18 cellular contexts compared by ENCODE assay signal in genomic region chr2:224947566-224947965, GRCh38.
DNase-seq lines count a peak whose midpoint lies in the region; ATAC-seq, FAIRE-seq and TF ChIP-seq lines count a peak whose summit lies in the region.
"Had no signal": no experiment of that assay in that cellular context is flagged by ENCODE, and none has a peak within 500 bp of the region (broad histone marks: within the 10 kb centered on the region; RNA-seq: fewer than 3 reads in every experiment).

No MANE protein-coding gene starts in this region.

- H3K27me3 Mint-ChIP-seq in activated CD4-positive, alpha-beta T cell treated with anti-CD3 and anti-CD28 coated beads for 36 hours: no peaks in the 10 kb centered on the region
- no peaks in the 10 kb centered on the region for H3K27me3 Mint-ChIP-seq in osteocyte (ENCODE audit: unreplicated experiment)

- CTCF ChIA-PET in activated CD4-positive, alpha-beta T cell treated with anti-CD3 and anti-CD28 coated beads for 36 hours (lab: Charles Lee): interaction anchor here (0.6 to 2.1 kb wide), 3 partner anchors 14 to 78 kb away, joined by 3 to 5 read pairs (median 3); no protein-coding TSS in a partner anchor
- CTCF ChIA-PET in GM12878 (lab: Yijun Ruan, JAX): interaction anchor here (1.0 to 4.7 kb wide), 6 partner anchors 9 to 55 kb away, joined by 3 to 15 read pairs (median 6); no protein-coding TSS in a partner anchor

- no peak overlapping the region; the same call in 1 of the 2 replicates for H3K9ac ChIP-seq in OCI-LY1 (ENCODE audit: low read length)
- no peak overlapping the region; the same call in 1 of the 2 replicates for H3K9ac ChIP-seq in GM12878 (ENCODE audit: control insufficient read depth, insufficient read depth, low read length)

- no peak for FAIRE-seq in GM12878 (lab: Jason Lieb, UNC)

- H3K9me3 ChIP-seq in OCI-LY1 (ENCODE audit: low read length): no peaks in the 10 kb centered on the region
- no peaks in the 10 kb centered on the region for H3K9me3 ChIP-seq in GM12878 (replicated peaks; ENCODE audit: control insufficient read depth, insufficient read depth, low read length)
- no peaks in the 10 kb centered on the region for H3K9me3 ChIP-seq in psoas muscle
- H3K9me3 ChIP-seq: Caco-2, sigmoid colon had no signal

- TF ChIP-seq RAD21 in GM12878 (IDR thresholded peaks at IDR 0.05; ENCODE audit: insufficient read depth, low read depth, low read length): no peak

- H3K4me3 ChIP-seq in OCI-LY1 (ENCODE audit: low read depth, low read length, poor library complexity, severe bottlenecking) (peak overlapping the region; percentile 64), GM12878 (no peak overlapping the region), psoas muscle (no peak overlapping the region)
- H3K4me3 ChIP-seq: sigmoid colon had no signal

- H3K27ac ChIP-seq in OCI-LY1 (ENCODE audit: low read depth, low read length, poor library complexity, severe bottlenecking) (peak overlapping the region; percentile 76), GM12878 (ENCODE audit: control insufficient read depth, insufficient read depth) (peak overlapping the region; percentile 86), psoas muscle (no peak overlapping the region)
- H3K27ac ChIP-seq: RWPE1, sigmoid colon had no signal

- WGBS in GM12878 (ENCODE audit: insufficient coverage, insufficient replicate concordance, low lambda C conversion rate, missing lambda C conversion rate): 30% methylated on average over 4 of the region's 4 CpGs
- WGBS in psoas muscle, 3 donors: 88 to 91% (median 89%) methylated on average over 4 of the region's 4 CpGs

- TF ChIP-seq CTCF in OCI-LY1 (IDR thresholded peaks at IDR 0.05; ENCODE audit: low read length) (no peak), GM12878 (IDR thresholded peaks at IDR 0.05 in 2 of 3, conservative IDR thresholded peaks at IDR 0.05 in 1 of 3; ENCODE audit: control insufficient read depth in 2 of 3, extremely low read depth in 1 of 3, insufficient read depth in 1 of 3, low read depth in 3 of 3, low read length in 3 of 3) (no peak), osteocyte (IDR thresholded peaks at IDR 0.05) (no peak), psoas muscle (IDR thresholded peaks at IDR 0.05) (no peak)

- RAD21 ChIA-PET in GM12878 (lab: Charles Lee; ENCODE audit: unreplicated experiment): interaction anchor here (0.9 to 2.1 kb wide), 8 partner anchors 9 to 91 kb away, joined by 3 to 7 read pairs (median 4); no protein-coding TSS in a partner anchor

- no peak for TF ChIP-seq POLR2A in GM12878 (IDR thresholded peaks at IDR 0.05; ENCODE audit: low read depth, low read length)

- SMC1A ChIA-PET in GM12878 (lab: Charles Lee; ENCODE audit: uncharacterized antibody, unreplicated experiment): interaction anchor here (0.8 to 23.4 kb wide), 12 partner anchors 10 to 92 kb away, joined by 3 to 443 read pairs (median 5); no protein-coding TSS in a partner anchor

- no peak for TF ChIP-seq EP300 in GM12878 (IDR thresholded peaks at IDR 0.05; ENCODE audit: borderline replicate concordance in 1 of 2, control insufficient read depth in 1 of 2, low read depth in 2 of 2, low read length in 2 of 2)

- H3K27me3 ChIP-seq in OCI-LY1 (ENCODE audit: insufficient read depth, low read length): no peaks in the 10 kb centered on the region
- no peaks in the 10 kb centered on the region for H3K27me3 ChIP-seq in GM12878 (replicated peaks in 1 of 2; ENCODE audit: control insufficient read depth in 2 of 2, insufficient read depth in 2 of 2, low read length in 1 of 2)
- no peaks in the 10 kb centered on the region for H3K27me3 ChIP-seq in psoas muscle (ENCODE audit: insufficient read depth in 3 of 3, low read length in 2 of 3)
- H3K27me3 ChIP-seq: sigmoid colon had no signal

- no peak for ATAC-seq in activated CD4-positive, alpha-beta T cell treated with anti-CD3 and anti-CD28 coated beads for 36 hours
- ATAC-seq in GM12878 (no peak), psoas muscle (no peak)
- ATAC-seq: HCT116, left lobe of liver had no signal

- H2AFZ ChIP-seq in OCI-LY1 (ENCODE audit: low read length) (no peak overlapping the region), GM12878 (ENCODE audit: control insufficient read depth, low read depth, low read length) (no peak overlapping the region)

- H3K4me1 ChIP-seq in OCI-LY1 (ENCODE audit: insufficient read depth, low read length, severe bottlenecking): peaks cover 55% of the 10 kb centered on the region
- peaks cover 49% of the 10 kb centered on the region for H3K4me1 ChIP-seq in GM12878 (ENCODE audit: control insufficient read depth, insufficient read depth, low read length)
- no peaks in the 10 kb centered on the region for H3K4me1 ChIP-seq in psoas muscle
- H3K4me1 ChIP-seq: Caco-2, sigmoid colon had no signal

- DNase-seq in activated CD4-positive, alpha-beta T cell treated with anti-CD3 and anti-CD28 coated beads for 36 hours: no peak
- DNase-seq in activated CD4-positive, alpha-beta T cell treated with anti-CD3 and anti-CD28 coated beads for 48 hours: no peak
- DNase-seq in GM12878 (ENCODE audit: low read depth, low spot score) (no peak), osteocyte (ENCODE audit: extremely low spot score, unreplicated experiment) (no peak), psoas muscle (no peak), DMS 273 (lab: John Stamatoyannopoulos, UW; ENCODE audit: unreplicated experiment) (no peak), AG20443 (ENCODE audit: low spot score) (no peak)
- DNase-seq: amygdala, Caco-2, hippocampal formation, NCI-H1930, NCI-H748 treated with DMSO at 0.1 percent for 48 hours, sigmoid colon had no signal

- H4K20me1 ChIP-seq in OCI-LY1 (ENCODE audit: insufficient read depth, low read length) (no peaks in the 10 kb centered on the region), GM12878 (ENCODE audit: control insufficient read depth, insufficient read depth) (no peaks in the 10 kb centered on the region)

- in situ Hi-C loops in GM12878 (cut with MboI): no loop called here

- H3K4me1 Mint-ChIP-seq in activated CD4-positive, alpha-beta T cell treated with anti-CD3 and anti-CD28 coated beads for 36 hours: peaks cover 61% of the 10 kb centered on the region
- peaks cover 33% of the 10 kb centered on the region for H3K4me1 Mint-ChIP-seq in osteocyte (ENCODE audit: unreplicated experiment)

- H3K36me3 Mint-ChIP-seq in activated CD4-positive, alpha-beta T cell treated with anti-CD3 and anti-CD28 coated beads for 36 hours (ENCODE audit: low read depth): peaks cover 28% of the 10 kb centered on the region
- H3K36me3 Mint-ChIP-seq in osteocyte (ENCODE audit: unreplicated experiment): peaks cover 3% of the 10 kb centered on the region

- H3K4me3 Mint-ChIP-seq in activated CD4-positive, alpha-beta T cell treated with anti-CD3 and anti-CD28 coated beads for 36 hours: peak overlapping the region; percentile 79
- H3K4me3 Mint-ChIP-seq in osteocyte (ENCODE audit: unreplicated experiment): no peak overlapping the region
- H3K4me3 Mint-ChIP-seq: neural crest cell had no signal

- intact Hi-C loops in activated CD4-positive, alpha-beta T cell treated with anti-CD3 and anti-CD28 coated beads for 36 hours (cut with DNase I, micrococcal nuclease): loop anchor here (1.0 to 10.0 kb wide), 4 partner anchors 22 to 1887 kb away; partner anchors contain the start of gene RHBDD1 (in 1 of the 2)
- intact Hi-C loops in GM12878 (cut with micrococcal nuclease; ENCODE audit: unreplicated experiment) (loop anchor here (5.0 to 10.0 kb wide), 2 partner anchors 330 to 1887 kb away; partner anchors contain the start of gene RHBDD1), psoas muscle (cut with DNase I) (no loop called here)

- no peaks in the 10 kb centered on the region for H3K9me2 ChIP-seq in OCI-LY1 (ENCODE audit: low read depth, low read length)

- H3K79me2 ChIP-seq in OCI-LY1 (ENCODE audit: insufficient read depth, low read length): no peaks in the 10 kb centered on the region
- H3K79me2 ChIP-seq in GM12878 (ENCODE audit: control insufficient read depth, insufficient read depth, low read length): peaks cover 82% of the 10 kb centered on the region

- H3K27ac Mint-ChIP-seq in activated CD4-positive, alpha-beta T cell treated with anti-CD3 and anti-CD28 coated beads for 36 hours: peak overlapping the region; percentile 91
- peak overlapping the region; percentile 96 for H3K27ac Mint-ChIP-seq in osteocyte (ENCODE audit: unreplicated experiment)

- H3F3A ChIP-seq in OCI-LY1 (ENCODE audit: insufficient read depth, low read length): no peaks in the 10 kb centered on the region

- no peaks in the 10 kb centered on the region for H3K9me3 Mint-ChIP-seq in activated CD4-positive, alpha-beta T cell treated with anti-CD3 and anti-CD28 coated beads for 36 hours (ENCODE audit: low read depth)
- no peaks in the 10 kb centered on the region for H3K9me3 Mint-ChIP-seq in osteocyte (ENCODE audit: unreplicated experiment)

- BruUV-seq in GM12878 (replicated peaks; lab: Mats Ljungman, UMichigan): no TSS peak

- H3K4me2 ChIP-seq in OCI-LY1 (ENCODE audit: low read length) (peak overlapping the region; percentile 77), GM12878 (ENCODE audit: control insufficient read depth, insufficient read depth) (peak overlapping the region; percentile 63; the same call in 1 of the 2 replicates)

- H3K36me3 ChIP-seq in OCI-LY1 (ENCODE audit: insufficient read depth, low read length) (no peaks in the 10 kb centered on the region), GM12878 (ENCODE audit: control insufficient read depth in 2 of 2, insufficient read depth in 2 of 2, low read length in 1 of 2) (no peaks in the 10 kb centered on the region), psoas muscle (ENCODE audit: insufficient read depth in 1 of 2, low read depth in 1 of 2) (no peaks in the 10 kb centered on the region)
- H3K36me3 ChIP-seq: sigmoid colon had no signal

- POLR2A ChIA-PET in activated CD4-positive, alpha-beta T cell treated with anti-CD3 and anti-CD28 coated beads for 36 hours (lab: Charles Lee): interaction anchor here (0.7 to 5.6 kb wide), 5 partner anchors 9 to 96 kb away, joined by 3 to 56 read pairs (median 4); no protein-coding TSS in a partner anchor
- POLR2A ChIA-PET in GM12878 (lab: Charles Lee): interaction anchor here (1.2 to 1.8 kb wide), 4 partner anchors 9 to 57 kb away, joined by 4 to 9 read pairs (median 5); no protein-coding TSS in a partner anchor

TF ChIP-seq in GM12878, 131 proteins besides CTCF, POLR2A, EP300 and RAD21 (continues in another document):
- no peak for TF ChIP-seq KLF5 (IDR thresholded peaks at IDR 0.05; ENCODE audit: partially characterized antibody)
- TF ChIP-seq KDM1A (IDR thresholded peaks at IDR 0.05; ENCODE audit: borderline replicate concordance): no peak
- TF ChIP-seq RB1 (IDR thresholded peaks at IDR 0.05; ENCODE audit: borderline replicate concordance): no peak
- no peak for TF ChIP-seq MXI1 (IDR thresholded peaks at IDR 0.05; ENCODE audit: low read depth, low read length)
- TF ChIP-seq TCF7 (IDR thresholded peaks at IDR 0.05; ENCODE audit: borderline replicate concordance): no peak
- TF ChIP-seq BCL11A (IDR thresholded peaks at IDR 0.05; ENCODE audit: low read depth, low read length): no peak

Comparison
In these comparisons a context has a peak if more than half of its experiments do, and no peak if none do; other contexts are left out.
1. intact Hi-C loops: an anchor here in activated CD4-positive, alpha-beta T cell treated with anti-CD3 and anti-CD28 coated beads for 36 hours (1.0 to 10.0 kb wide) and GM12878 (5.0 to 10.0 kb wide); none called in psoas muscle.